Comparison of ENCODE assay signal across 8 cellular contexts in genomic region chr1:11692899-11693590, GRCh38. TPM values are rescaled to one million over a fixed set of nuclear protein-coding genes. Genes with fewer than 3 reads are reported as not detected.
A peak's percentile ranks its signal among the peaks of the same experiment; 100 is the strongest.
DNase-seq lines count a peak whose midpoint lies in the region; ATAC-seq and TF ChIP-seq lines count a peak whose summit lies in the region.

No MANE protein-coding gene starts in this region.

- no peaks in the 10 kb centered on the region for H3K79me2 ChIP-seq in ACC112 (ENCODE audit: control insufficient read depth, insufficient read depth, low read length, unreplicated experiment)

- H2AFZ ChIP-seq in ACC112 (ENCODE audit: low read length, unreplicated experiment): no peak overlapping the region

- no peaks in the 10 kb centered on the region for H3K9me3 Mint-ChIP-seq in activated CD4-positive, alpha-beta memory T cell treated with anti-CD3 and anti-CD28 coated beads, Interleukin-2, amount 10 ng/mL, durations not matched to agents 7 days and 5 days

- H3K4me1 ChIP-seq in ACC112 (ENCODE audit: control insufficient read depth, insufficient read depth, low read length, unreplicated experiment): peaks cover 15% of the 10 kb centered on the region
- peaks cover 35% of the 10 kb centered on the region for H3K4me1 ChIP-seq in HUES64 (ENCODE audit: insufficient read depth, low read length)

- H3K27ac ChIP-seq in ACC112 (ENCODE audit: low read depth, low read length) (no peak overlapping the region), HUES64 (ENCODE audit: low read depth, low read length) (no peak overlapping the region)

- no peak for TF ChIP-seq CTCF in fibroblast of pulmonary artery (IDR thresholded peaks at IDR 0.05; ENCODE audit: low read length, missing control alignments)

- intact Hi-C loops in cardiac septum (cut with DNase I): no loop called here

- peak overlapping the region; percentile 23; the same call in 1 of the 2 replicates for H3K4me3 ChIP-seq in ACC112 (ENCODE audit: low read depth, low read length)
- H3K4me3 ChIP-seq in HUES64 (ENCODE audit: low read length): peak overlapping the region; percentile 85
- no peak overlapping the region for H3K4me3 ChIP-seq in fibroblast of pulmonary artery (replicated peaks; ENCODE audit: low read depth, low read length)

- POLR2A ChIA-PET in activated CD4-positive, alpha-beta memory T cell treated with anti-CD3 and anti-CD28 coated beads, Interleukin-2, amount 10 ng/mL, durations not matched to agents 7 days and 5 days (lab: Charles Lee): interaction anchor here (0.7 to 1.9 kb wide), 7 partner anchors 11 to 217 kb away, joined by 3 to 13 read pairs (median 3); partner anchors contain the start of genes AGTRAP, FBXO6 and MAD2L2

- H3K4me1 Mint-ChIP-seq in activated CD4-positive, alpha-beta memory T cell treated with anti-CD3 and anti-CD28 coated beads, Interleukin-2, amount 10 ng/mL, durations not matched to agents 7 days and 5 days: peaks cover 31% of the 10 kb centered on the region

- H3K36me3 Mint-ChIP-seq in activated CD4-positive, alpha-beta memory T cell treated with anti-CD3 and anti-CD28 coated beads, Interleukin-2, amount 10 ng/mL, durations not matched to agents 7 days and 5 days (ENCODE audit: low read depth): no peaks in the 10 kb centered on the region

- peak; percentile 72 for DNase-seq in activated CD4-positive, alpha-beta memory T cell treated with anti-CD3 and anti-CD28 coated beads, Interleukin-2, amount 10 ng/mL, durations not matched to agents 7 days and 5 days
- DNase-seq in fibroblast of pulmonary artery (ENCODE audit: low read depth) (peak; percentile 62), cardiac septum (ENCODE audit: low spot score) (no peak)
- peak; percentile 53 for DNase-seq in stimulated activated CD4-positive, alpha-beta T cell treated with anti-CD3 and anti-CD28 coated beads, Interleukin-15, amount 100 ng/mL, for 24 hours

- peak overlapping the region; percentile 28 for H3K4me3 Mint-ChIP-seq in activated CD4-positive, alpha-beta memory T cell treated with anti-CD3 and anti-CD28 coated beads, Interleukin-2, amount 10 ng/mL, durations not matched to agents 7 days and 5 days

- no peaks in the 10 kb centered on the region for H3K9me3 ChIP-seq in HUES64 (ENCODE audit: insufficient read depth, low read depth, low read length)

- H3K27me3 ChIP-seq in ACC112 (ENCODE audit: insufficient read depth, low read length) (peaks cover 39% of the 10 kb centered on the region), HUES64 (ENCODE audit: insufficient read depth, low read length) (peaks cover 8% of the 10 kb centered on the region)

- H3K36me3 ChIP-seq in ACC112 (ENCODE audit: insufficient read depth, low read length) (no peaks in the 10 kb centered on the region), HUES64 (ENCODE audit: insufficient read depth, low read length) (no peaks in the 10 kb centered on the region)

- peak overlapping the region; percentile 84; the same call in 1 of the 2 replicates for H3K9ac ChIP-seq in HUES64 (ENCODE audit: low read depth, low read length)

- ATAC-seq in GM21786 (IDR thresholded peaks at IDR 0.05; ENCODE audit: unreplicated experiment) (no peak), GM21576 (IDR thresholded peaks at IDR 0.05; ENCODE audit: unreplicated experiment) (no peak)

- CTCF ChIA-PET in activated CD4-positive, alpha-beta memory T cell treated with anti-CD3 and anti-CD28 coated beads, Interleukin-2, amount 10 ng/mL, durations not matched to agents 7 days and 5 days (lab: Charles Lee): interaction anchor here (1.0 to 2.3 kb wide), 5 partner anchors 12 to 42 kb away, joined by 3 to 9 read pairs (median 6); partner anchors contain the start of genes FBXO6 and MAD2L2

- 45% methylated on average over 7 of the region's 7 CpGs for WGBS in HUES64

- peak overlapping the region; percentile 23 for H3K27ac Mint-ChIP-seq in activated CD4-positive, alpha-beta memory T cell treated with anti-CD3 and anti-CD28 coated beads, Interleukin-2, amount 10 ng/mL, durations not matched to agents 7 days and 5 days

- H3K27me3 Mint-ChIP-seq in activated CD4-positive, alpha-beta memory T cell treated with anti-CD3 and anti-CD28 coated beads, Interleukin-2, amount 10 ng/mL, durations not matched to agents 7 days and 5 days: peaks cover 49% of the 10 kb centered on the region

RNA-seq across cellular contexts. Expression of gene DRAXIN, which starts 1.5 kb away (rescaled TPM):
- polyA plus RNA-seq in HUES64 (2013, experiment 1 of 2): 20.7 TPM
- polyA plus RNA-seq in HUES64 (2013, experiment 2 of 2): 19.1 TPM
- under 1 TPM; 0.60 TPM for total RNA-seq in activated CD4-positive, alpha-beta memory T cell treated with anti-CD3 and anti-CD28 coated beads, Interleukin-2, amount 10 ng/mL, durations not matched to agents 7 days and 5 days
- total RNA-seq in cardiac septum: 0.05 TPM

RNA-seq across cellular contexts. Expression of gene MAD2L2, which starts 12.1 kb away (rescaled TPM):
- 213 TPM for polyA plus RNA-seq in HUES64 (2013, experiment 1 of 2)
- polyA plus RNA-seq in HUES64 (2013, experiment 2 of 2): 198 TPM
- total RNA-seq in activated CD4-positive, alpha-beta memory T cell treated with anti-CD3 and anti-CD28 coated beads, Interleukin-2, amount 10 ng/mL, durations not matched to agents 7 days and 5 days: 10 to 100 TPM; 59.2 to 63.1 TPM
- 25.0 TPM for total RNA-seq in cardiac septum

RNA-seq across cellular contexts. Expression of gene FBXO6, which starts 29.0 kb away (rescaled TPM):
- polyA plus RNA-seq in HUES64 (2013, experiment 1 of 2): 0.35 TPM
- polyA plus RNA-seq in HUES64 (2013, experiment 2 of 2): 0.38 TPM
- total RNA-seq in activated CD4-positive, alpha-beta memory T cell treated with anti-CD3 and anti-CD28 coated beads, Interleukin-2, amount 10 ng/mL, durations not matched to agents 7 days and 5 days: 10 to 100 TPM; 37.1 to 37.7 TPM
- total RNA-seq in cardiac septum: 7.1 TPM

RNA-seq across cellular contexts. Expression of gene FBXO44, which starts 38.4 kb away (rescaled TPM):
- 9.3 TPM for polyA plus RNA-seq in HUES64 (2013, experiment 1 of 2)
- 10.0 TPM for polyA plus RNA-seq in HUES64 (2013, experiment 2 of 2)
- 10 to 100 TPM; 30.4 to 32.4 TPM for total RNA-seq in activated CD4-positive, alpha-beta memory T cell treated with anti-CD3 and anti-CD28 coated beads, Interleukin-2, amount 10 ng/mL, durations not matched to agents 7 days and 5 days
- total RNA-seq in cardiac septum: 19.8 TPM

RNA-seq across cellular contexts. Expression of gene FBXO2, which starts 38.8 kb away (rescaled TPM):
- polyA plus RNA-seq in HUES64 (2013, experiment 1 of 2): 9.1 TPM
- 15.2 TPM for polyA plus RNA-seq in HUES64 (2013, experiment 2 of 2)
- total RNA-seq in activated CD4-positive, alpha-beta memory T cell treated with anti-CD3 and anti-CD28 coated beads, Interleukin-2, amount 10 ng/mL, durations not matched to agents 7 days and 5 days: 1 to 10 TPM; 1.4 to 1.8 TPM
- total RNA-seq in cardiac septum: 2.9 TPM
